ENCODE assay signal across 21 cellular contexts in the genomic region with DNA sequence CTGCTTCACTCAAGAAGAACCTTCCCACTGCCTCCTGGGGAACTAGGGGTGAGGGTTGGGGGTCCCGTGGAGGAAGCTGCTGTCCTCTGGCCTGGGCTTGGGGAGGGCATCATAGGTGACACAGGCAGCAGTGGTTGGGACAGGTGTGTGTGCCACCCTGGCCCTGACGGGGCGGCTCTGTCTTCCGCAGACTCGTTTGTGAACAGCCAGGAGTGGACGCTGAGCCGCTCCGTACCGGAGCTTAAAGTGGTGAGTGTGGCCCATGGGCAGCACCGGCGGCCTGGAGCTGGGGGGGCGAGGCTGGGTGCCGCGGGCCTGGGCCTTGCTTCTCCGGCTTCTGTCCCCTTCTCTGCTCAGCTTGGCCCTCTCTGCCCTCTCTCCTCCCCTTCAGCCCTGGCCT. TPM values are rescaled to one million over a fixed set of nuclear protein-coding genes. Genes with fewer than 3 reads are reported as not detected.
A peak's percentile ranks its signal among the peaks of the same experiment; 100 is the strongest.
DNase-seq lines count a peak whose midpoint lies in the region; ATAC-seq and TF ChIP-seq lines count a peak whose summit lies in the region.
"Had no signal": no experiment of that assay in that cellular context is flagged by ENCODE, and none has a peak within 500 bp of the region (broad histone marks: within the 10 kb centered on the region; RNA-seq: fewer than 3 reads in every experiment).

No MANE protein-coding gene starts in this region.

- peaks cover 31% of the 10 kb centered on the region for H3K4me1 Mint-ChIP-seq in neural progenitor cell
- H3K4me1 Mint-ChIP-seq: activated CD4-positive, alpha-beta T cell treated with anti-CD3 and anti-CD28 coated beads, Interleukin-2, amount 10 ng/mL, durations not matched to agents 24 days and 14 days had no signal

- H3K27me3 Mint-ChIP-seq in neural progenitor cell (ENCODE audit: insufficient read depth, low read depth) = peaks cover 9% of the 10 kb centered on the region

- WGBS in esophagus, 2 donors = 57 to 80% methylated on average over 15 of the region's 15 CpGs

- H3K27ac Mint-ChIP-seq in neural progenitor cell = no peak overlapping the region
- H3K27ac Mint-ChIP-seq: activated CD4-positive, alpha-beta T cell treated with anti-CD3 and anti-CD28 coated beads, Interleukin-2, amount 10 ng/mL, durations not matched to agents 24 days and 14 days; stimulated activated naive CD8-positive, alpha-beta T cell treated with anti-CD3 and anti-CD28 coated beads, Interleukin-15, Interleukin-2, amounts not matched to agents 100 ng/mL and 50 ng/mL, for 24 hours had no signal

- H3K4me3 ChIP-seq in BLaER1 treated with 17β-estradiol and CSF1 and Interleukin-3, amounts not matched to agents 10 nM and 100 nM = no peak overlapping the region
- peak overlapping the region; percentile 52 for H3K4me3 ChIP-seq in RWPE2 (ENCODE audit: severe bottlenecking)
- peak overlapping the region; percentile 48 to 49 for H3K4me3 ChIP-seq in esophagus (ENCODE audit: low read depth in 1 of 2, low read length in 2 of 2)
- no peak overlapping the region for H3K4me3 ChIP-seq in neural progenitor cell
- H3K4me3 ChIP-seq in SJCRH30 = no peak overlapping the region
- H3K4me3 ChIP-seq: GM23248, SK-N-MC had no signal

- H2AFZ ChIP-seq in neural progenitor cell (replicated peaks) = no peak overlapping the region
- H2AFZ ChIP-seq: GM23248 had no signal

- H3K9me3 ChIP-seq in BLaER1 treated with 17β-estradiol and CSF1 and Interleukin-3, amounts not matched to agents 10 nM and 100 nM (replicated peaks in 1 of 11) = no peaks in the 10 kb centered on the region
- H3K9me3 ChIP-seq in RWPE2 (ENCODE audit: severe bottlenecking) (no peaks in the 10 kb centered on the region), esophagus (ENCODE audit: control insufficient read depth in 2 of 2, insufficient read depth in 1 of 2, low read depth in 1 of 2, low read length in 1 of 2) (peaks cover 0 to 2% of the 10 kb centered on the region in 2 donors), neural progenitor cell (ENCODE audit: low read depth) (no peaks in the 10 kb centered on the region), SJCRH30 (replicated peaks) (no peaks in the 10 kb centered on the region)
- H3K9me3 ChIP-seq: vagina had no signal

- H3K4me3 Mint-ChIP-seq in neural progenitor cell = no peak overlapping the region

- peak overlapping the region in 4 of 11 experiments; percentile 22 to 51 (median 40); a peak in 6 of 22 replicates for H3K9ac ChIP-seq in BLaER1 treated with 17β-estradiol and CSF1 and Interleukin-3, amounts not matched to agents 10 nM and 100 nM
- no peak overlapping the region for H3K9ac ChIP-seq in neural progenitor cell
- H3K9ac ChIP-seq: GM23248 had no signal

- peaks cover 6 to 37% (median 24%) of the 10 kb centered on the region in 11 experiments; a peak in 19 of 22 replicates for H3K27me3 ChIP-seq in BLaER1 treated with 17β-estradiol and CSF1 and Interleukin-3, amounts not matched to agents 10 nM and 100 nM
- no peaks in the 10 kb centered on the region for H3K27me3 ChIP-seq in RWPE2 (ENCODE audit: insufficient read depth, poor library complexity, severe bottlenecking)
- no peaks in the 10 kb centered on the region for H3K27me3 ChIP-seq in esophagus (ENCODE audit: control insufficient read depth in 1 of 2, insufficient read depth in 2 of 2, low read length in 2 of 2)
- H3K27me3 ChIP-seq in neural progenitor cell = peaks cover 17% of the 10 kb centered on the region
- H3K27me3 ChIP-seq in SJCRH30 = no peaks in the 10 kb centered on the region
- H3K27me3 ChIP-seq: vagina had no signal

- H3K4me2 ChIP-seq in BLaER1 treated with 17β-estradiol and CSF1 and Interleukin-3, amounts not matched to agents 10 nM and 100 nM = peak overlapping the region in 8 of 11 experiments; percentile 10 to 50 (median 34); a peak in 7 of 22 replicates
- peak overlapping the region; percentile 78 for H3K4me2 ChIP-seq in neural progenitor cell

- peaks cover 12 to 35% (median 22%) of the 10 kb centered on the region in 10 experiments; a peak in 18 of 20 replicates for H3K4me1 ChIP-seq in BLaER1 treated with 17β-estradiol and CSF1 and Interleukin-3, amounts not matched to agents 10 nM and 100 nM
- peaks cover 19% of the 10 kb centered on the region for H3K4me1 ChIP-seq in RWPE2 (ENCODE audit: insufficient read depth, poor library complexity, severe bottlenecking)
- H3K4me1 ChIP-seq in esophagus (ENCODE audit: control insufficient read depth in 2 of 2, insufficient read depth in 2 of 2, low read length in 1 of 2) = peaks cover 0 to 10% of the 10 kb centered on the region in 2 donors
- H3K4me1 ChIP-seq in neural progenitor cell = peaks cover 20% of the 10 kb centered on the region
- H3K4me1 ChIP-seq in SJCRH30 = no peaks in the 10 kb centered on the region

- peaks cover 20 to 92% (median 46%) of the 10 kb centered on the region in 11 experiments for H3K36me3 ChIP-seq in BLaER1 treated with 17β-estradiol and CSF1 and Interleukin-3, amounts not matched to agents 10 nM and 100 nM
- peaks cover 31% of the 10 kb centered on the region for H3K36me3 ChIP-seq in RWPE2 (ENCODE audit: low read depth)
- H3K36me3 ChIP-seq in esophagus (ENCODE audit: control insufficient read depth in 2 of 2, insufficient read depth in 2 of 2, low read length in 1 of 2) = peaks cover 15 to 49% of the 10 kb centered on the region in 2 donors
- no peaks in the 10 kb centered on the region for H3K36me3 ChIP-seq in neural progenitor cell
- H3K36me3 ChIP-seq in SJCRH30 = peaks cover 22% of the 10 kb centered on the region

- peaks cover 83 to 100% (median 97%) of the 10 kb centered on the region in 11 experiments for H4K20me1 ChIP-seq in BLaER1 treated with 17β-estradiol and CSF1 and Interleukin-3, amounts not matched to agents 10 nM and 100 nM
- H4K20me1 ChIP-seq in neural progenitor cell (ENCODE audit: low read depth) = peaks cover 83% of the 10 kb centered on the region

- peaks cover 44% of the 10 kb centered on the region for H3K79me2 ChIP-seq in neural progenitor cell (ENCODE audit: low read depth)

- no peak for DNase-seq in RWPE2 (ENCODE audit: low spot score)
- DNase-seq in neural progenitor cell (ENCODE audit: low spot score) = no peak
- no peak for DNase-seq in SIG-M5 (lab: John Stamatoyannopoulos, UW)
- no peak for DNase-seq in SJCRH30
- no peak for DNase-seq in NCI-H748 (lab: John Stamatoyannopoulos, UW; ENCODE audit: unreplicated experiment)
- DNase-seq: ACHN; activated CD4-positive, alpha-beta T cell treated with anti-CD3 and anti-CD28 coated beads, Interleukin-2, amount 10 ng/mL, durations not matched to agents 24 days and 14 days; caudate nucleus; COR-L47; GM23248; hypothalamus; NCI-H1694 had no signal

- peaks cover 9% of the 10 kb centered on the region for H3K36me3 Mint-ChIP-seq in neural progenitor cell

- H3K27ac ChIP-seq in BLaER1 treated with 17β-estradiol and CSF1 and Interleukin-3, amounts not matched to agents 10 nM and 100 nM = no peak overlapping the region
- H3K27ac ChIP-seq in RWPE2 (ENCODE audit: poor library complexity, severe bottlenecking) (peak overlapping the region; percentile 91), esophagus (ENCODE audit: low read depth in 2 of 2, low read length in 1 of 2) (peak overlapping the region; percentile 89 to 96), neural progenitor cell (no peak overlapping the region), SJCRH30 (no peak overlapping the region)
- H3K27ac ChIP-seq: GM23248, SK-N-MC, vagina had no signal

- no peak for ATAC-seq in RWPE2 (ENCODE audit: low read depth)
- no peak for ATAC-seq in GM18873 (IDR thresholded peaks at IDR 0.05; ENCODE audit: low FRiP score, unreplicated experiment)

- H3K9me3 Mint-ChIP-seq in neural progenitor cell = no peaks in the 10 kb centered on the region
- H3K9me3 Mint-ChIP-seq: activated CD4-positive, alpha-beta T cell treated with anti-CD3 and anti-CD28 coated beads, Interleukin-2, amount 10 ng/mL, durations not matched to agents 24 days and 14 days; stimulated activated naive CD8-positive, alpha-beta T cell treated with anti-CD3 and anti-CD28 coated beads, Interleukin-15, Interleukin-2, amounts not matched to agents 100 ng/mL and 50 ng/mL, for 24 hours had no signal

- H3F3A ChIP-seq in neural progenitor cell (ENCODE audit: low read depth) = peaks cover 22% of the 10 kb centered on the region

- TF ChIP-seq CTCF in RWPE2 (IDR thresholded peaks at IDR 0.05; ENCODE audit: poor library complexity, severe bottlenecking) (no peak), neural progenitor cell (IDR thresholded peaks at IDR 0.05) (no peak)

RNA-seq across cellular contexts. Expression of gene AGAP3, which starts 30.3 kb away (rescaled TPM):
- 10 to 100 TPM; 60.8 to 98.8 TPM for polyA plus RNA-seq in esophagus
- total RNA-seq in neural progenitor cell (ENCODE audit: low replicate concordance) = 38.9 and 73.0 TPM in 2 replicates
- total RNA-seq in SJCRH30 (2014; rRNA removed; shearing (Covaris generic)) = 59.7 and 62.9 TPM in 2 replicates

RNA-seq across cellular contexts. Expression of gene TMUB1, which starts 33.3 kb away (rescaled TPM):
- polyA plus RNA-seq in esophagus = 10 to 100 TPM; 33.4 to 64.2 TPM
- total RNA-seq in neural progenitor cell (ENCODE audit: low replicate concordance) = 6.0 and 49.4 TPM in 2 replicates
- total RNA-seq in SJCRH30 (2014; rRNA removed; shearing (Covaris generic)) = 43.5 and 44.2 TPM in 2 replicates

RNA-seq across cellular contexts. Expression of gene FASTK, which starts 36.0 kb away (rescaled TPM):
- polyA plus RNA-seq in esophagus = 100 to 1,000 TPM in 1 of 2 donors, 10 to 100 TPM in 1; 80.0 to 144 TPM
- total RNA-seq in neural progenitor cell (ENCODE audit: low replicate concordance) = 22.4 and 71.0 TPM in 2 replicates
- 62.2 and 92.8 TPM in 2 replicates for total RNA-seq in SJCRH30 (2014; rRNA removed; shearing (Covaris generic))

RNA-seq across cellular contexts. Expression of gene GBX1, which starts 50.9 kb away (rescaled TPM):
- not detected for polyA plus RNA-seq in esophagus
- not detected in 2 replicates for total RNA-seq in neural progenitor cell (ENCODE audit: low replicate concordance)
- total RNA-seq in SJCRH30 (2014; rRNA removed; shearing (Covaris generic)) = 0.48 and 0.95 TPM in 2 replicates
- total RNA-seq: activated CD4-positive, alpha-beta T cell treated with anti-CD3 and anti-CD28 coated beads, Interleukin-2, amount 10 ng/mL, durations not matched to agents 24 days and 14 days; G401; GM23248; NCI-H460; pulmonary artery endothelial cell; vagina had no signal
- polyA plus RNA-seq: GM23248 had no signal

RNA-seq across cellular contexts. Expression of gene SLC4A2, which starts 57.2 kb away (rescaled TPM):
- polyA plus RNA-seq in esophagus = 10 to 100 TPM; 35.7 to 45.5 TPM
- 26.1 and 85.7 TPM in 2 replicates for total RNA-seq in neural progenitor cell (ENCODE audit: low replicate concordance)
- 129 and 132 TPM in 2 replicates for total RNA-seq in SJCRH30 (2014; rRNA removed; shearing (Covaris generic))

Comparison
In these comparisons a context has a peak if more than half of its experiments do, and no peak if none do; other contexts are left out.
1. H3K27ac ChIP-seq: peak in RWPE2 (single experiment) and esophagus (2 of 2); none in BLaER1 treated with 17β-estradiol and CSF1 and Interleukin-3, amounts not matched to agents 10 nM and 100 nM (0 of 11), neural progenitor cell (single experiment) and SJCRH30 (single experiment).
2. H3K4me3 ChIP-seq: peak in RWPE2 (single experiment) and esophagus (2 of 2); none in BLaER1 treated with 17β-estradiol and CSF1 and Interleukin-3, amounts not matched to agents 10 nM and 100 nM (0 of 10), neural progenitor cell (single experiment) and SJCRH30 (single experiment).